ENCODE assay signal across 17 cellular contexts in genomic region chr18:7904529-7904928, GRCh38.
DNase-seq lines count a peak whose midpoint lies in the region; ATAC-seq and TF ChIP-seq lines count a peak whose summit lies in the region.
"Had no signal": no experiment of that assay in that cellular context is flagged by ENCODE, and none has a peak within 500 bp of the region (broad histone marks: within the 10 kb centered on the region; RNA-seq: fewer than 3 reads in every experiment).

No MANE protein-coding gene starts in this region.

- H3K4me1 Mint-ChIP-seq in activated T-helper 17 cell treated with anti-CD3 and anti-CD28 coated beads, Interleukin-2, amount 50 U/mL, for 72 hours: no peaks in the 10 kb centered on the region
- no peaks in the 10 kb centered on the region for H3K4me1 Mint-ChIP-seq in activated CD8-positive, alpha-beta T cell treated with anti-CD3 and anti-CD28 coated beads, Interleukin-2, amount 10 ng/mL, durations not matched to agents 7 days and 5 days (ENCODE audit: low read depth)
- H3K4me1 Mint-ChIP-seq: activated CD4-positive, alpha-beta T cell treated with anti-CD3 and anti-CD28 coated beads, Interleukin-2, amount 10 ng/mL, durations not matched to agents 24 days and 14 days had no signal

- H3K27me3 Mint-ChIP-seq in activated T-helper 17 cell treated with anti-CD3 and anti-CD28 coated beads, Interleukin-2, amount 50 U/mL, for 72 hours: no peaks in the 10 kb centered on the region
- no peaks in the 10 kb centered on the region for H3K27me3 Mint-ChIP-seq in activated CD8-positive, alpha-beta T cell treated with anti-CD3 and anti-CD28 coated beads, Interleukin-2, amount 10 ng/mL, durations not matched to agents 7 days and 5 days (ENCODE audit: low read depth)

- H3K4me3 ChIP-seq in fibroblast of pulmonary artery (replicated peaks; ENCODE audit: low read depth, low read length): no peak overlapping the region

- DNase-seq in H4 (ENCODE audit: low spot score) (peak; percentile 67), fibroblast of pulmonary artery (ENCODE audit: low read depth) (peak; percentile 35), stromal cell of bone marrow (ENCODE audit: low read depth) (peak; percentile 25), retina (no peak), Right ventricle myocardium inferior (ENCODE audit: missing footprints) (no peak)
- DNase-seq in activated CD8-positive, alpha-beta T cell treated with anti-CD3 and anti-CD28 coated beads, Interleukin-2, amount 10 ng/mL, durations not matched to agents 7 days and 5 days: no peak
- DNase-seq: activated CD4-positive, alpha-beta T cell treated with anti-CD3 and anti-CD28 coated beads, Interleukin-2, amount 10 ng/mL, durations not matched to agents 24 days and 14 days; anterior cingulate cortex; COR-L47; GOT3; hypothalamus; NCI-H2081; NCI-H748 treated with DMSO at 0.1 percent for 48 hours; SHP77; stimulated activated CD4-positive, alpha-beta T cell treated with anti-CD3 and anti-CD28 coated beads, Interleukin-4, amount 100 ng/mL, for 4 hours; stimulated activated naive CD4-positive, alpha-beta T cell treated with Interleukin-2 at 50 U/mL for 16 hours had no signal

- no peak overlapping the region for H3K27ac Mint-ChIP-seq in activated T-helper 17 cell treated with anti-CD3 and anti-CD28 coated beads, Interleukin-2, amount 50 U/mL, for 72 hours
- no peak overlapping the region for H3K27ac Mint-ChIP-seq in activated CD8-positive, alpha-beta T cell treated with anti-CD3 and anti-CD28 coated beads, Interleukin-2, amount 10 ng/mL, durations not matched to agents 7 days and 5 days
- H3K27ac Mint-ChIP-seq: activated CD4-positive, alpha-beta T cell treated with anti-CD3 and anti-CD28 coated beads, Interleukin-2, amount 10 ng/mL, durations not matched to agents 24 days and 14 days had no signal

- peaks cover 5% of the 10 kb centered on the region for H3K9me3 Mint-ChIP-seq in activated T-helper 17 cell treated with anti-CD3 and anti-CD28 coated beads, Interleukin-2, amount 50 U/mL, for 72 hours
- H3K9me3 Mint-ChIP-seq in activated CD8-positive, alpha-beta T cell treated with anti-CD3 and anti-CD28 coated beads, Interleukin-2, amount 10 ng/mL, durations not matched to agents 7 days and 5 days (ENCODE audit: insufficient read depth): no peaks in the 10 kb centered on the region
- H3K9me3 Mint-ChIP-seq: activated CD4-positive, alpha-beta T cell treated with anti-CD3 and anti-CD28 coated beads, Interleukin-2, amount 10 ng/mL, durations not matched to agents 24 days and 14 days had no signal

- no peaks in the 10 kb centered on the region for H3K36me3 Mint-ChIP-seq in activated T-helper 17 cell treated with anti-CD3 and anti-CD28 coated beads, Interleukin-2, amount 50 U/mL, for 72 hours (ENCODE audit: low read depth)
- no peaks in the 10 kb centered on the region for H3K36me3 Mint-ChIP-seq in activated CD8-positive, alpha-beta T cell treated with anti-CD3 and anti-CD28 coated beads, Interleukin-2, amount 10 ng/mL, durations not matched to agents 7 days and 5 days (ENCODE audit: low read depth)

- no peak overlapping the region for H3K4me3 Mint-ChIP-seq in activated T-helper 17 cell treated with anti-CD3 and anti-CD28 coated beads, Interleukin-2, amount 50 U/mL, for 72 hours
- no peak overlapping the region for H3K4me3 Mint-ChIP-seq in activated CD8-positive, alpha-beta T cell treated with anti-CD3 and anti-CD28 coated beads, Interleukin-2, amount 10 ng/mL, durations not matched to agents 7 days and 5 days
- H3K4me3 Mint-ChIP-seq: activated CD4-positive, alpha-beta T cell treated with anti-CD3 and anti-CD28 coated beads, Interleukin-2, amount 10 ng/mL, durations not matched to agents 24 days and 14 days had no signal

- peak; percentile 52 for ATAC-seq in activated T-helper 17 cell treated with anti-CD3 and anti-CD28 coated beads, Interleukin-2, amount 50 U/mL, for 72 hours (replicated peaks)
- ATAC-seq in activated CD8-positive, alpha-beta T cell treated with anti-CD3 and anti-CD28 coated beads, Interleukin-2, amount 10 ng/mL, durations not matched to agents 7 days and 5 days: no peak
- no peak for ATAC-seq in Right ventricle myocardium inferior

- POLR2A ChIA-PET in activated CD8-positive, alpha-beta T cell treated with anti-CD3 and anti-CD28 coated beads, Interleukin-2, amount 10 ng/mL, durations not matched to agents 7 days and 5 days (lab: Charles Lee): no interaction called here

- TF ChIP-seq CTCF in fibroblast of pulmonary artery (IDR thresholded peaks at IDR 0.05; ENCODE audit: low read length, missing control alignments): no peak

- CTCF ChIA-PET in activated CD8-positive, alpha-beta T cell treated with anti-CD3 and anti-CD28 coated beads, Interleukin-2, amount 10 ng/mL, durations not matched to agents 7 days and 5 days (lab: Charles Lee): no interaction called here

- intact Hi-C loops in Right ventricle myocardium inferior (cut with DNase I): no loop called here

Comparison
In these comparisons a context has a peak if more than half of its experiments do, and no peak if none do; other contexts are left out.
1. DNase-seq: peak in H4 (single experiment), fibroblast of pulmonary artery (single experiment) and stromal cell of bone marrow (single experiment); none in activated CD8-positive, alpha-beta T cell treated with anti-CD3 and anti-CD28 coated beads, Interleukin-2, amount 10 ng/mL, durations not matched to agents 7 days and 5 days (single experiment), retina (single experiment) and Right ventricle myocardium inferior (single experiment).